Comparison of ENCODE assay signal across 22 cellular contexts in the genomic region with DNA sequence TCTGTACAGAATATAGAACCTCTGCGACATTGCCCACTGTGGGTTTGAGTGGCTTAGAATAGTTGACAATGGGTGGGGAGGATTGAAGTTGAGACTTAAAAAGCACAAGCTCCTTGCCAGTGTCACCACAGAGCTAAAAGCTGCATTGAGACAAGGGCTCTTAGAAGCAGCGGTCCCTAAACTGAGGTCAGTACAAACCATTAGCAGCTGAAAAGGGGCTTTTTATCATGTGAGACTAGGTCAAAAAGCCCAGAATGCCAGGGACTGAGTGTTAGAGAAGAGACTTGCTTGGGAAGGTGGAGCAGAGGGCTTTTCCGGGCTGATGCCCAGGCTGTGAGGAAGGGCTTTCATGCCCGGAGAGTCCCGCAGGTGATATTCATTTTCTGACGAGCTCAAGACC.
"Had no signal": no experiment of that assay in that cellular context is flagged by ENCODE, and none has a peak within 500 bp of the region (broad histone marks: within the 10 kb centered on the region; RNA-seq: fewer than 3 reads in every experiment).

No MANE protein-coding gene starts in this region.

- H3K9me3 Mint-ChIP-seq: activated CD4-positive, alpha-beta memory T cell treated with anti-CD3 and anti-CD28 coated beads for 36 hours; activated naive CD8-positive, alpha-beta T cell treated with anti-CD3 and anti-CD28 coated beads for 36 hours; central memory CD8-positive, alpha-beta T cell; natural killer cell treated with Interleukin-12 subunit alpha and Interleukin-12 subunit beta and Interleukin-15 and Interleukin-18, amount 100 ng/mL, for 72 hours had no signal

- DNase-seq: activated CD4-positive, alpha-beta memory T cell treated with anti-CD3 and anti-CD28 coated beads for 36 hours; activated CD4-positive, alpha-beta T cell treated with anti-CD3 and anti-CD28 coated beads for 48 hours; activated naive CD4-positive, alpha-beta T cell treated with Interleukin-2 at 50 U/mL for 16 hours; activated naive CD8-positive, alpha-beta T cell treated with anti-CD3 and anti-CD28 coated beads for 36 hours; activated T-cell treated with anti-CD3 and anti-CD28 coated beads, Interleukin-2, amount 50 U/mL, for 48 hours; effector memory CD4-positive, alpha-beta T cell; foreskin melanocyte; islet precursor cell; left cardiac atrium; midbrain; pancreas; right cardiac atrium; stimulated activated CD4-positive, alpha-beta T cell treated with anti-CD3 and anti-CD28 coated beads, Interleukin-4, amount 100 ng/mL, for 24 hours; stimulated activated naive CD8-positive, alpha-beta T cell treated with anti-CD3 and anti-CD28 coated beads, Interleukin-15, Interleukin-2, amounts not matched to agents 100 U/mL and 50 U/mL, for 24 hours; T1000; tibial artery had no signal

- H3K27me3 ChIP-seq: breast epithelium, pancreas, tibial artery had no signal

- H3K36me3 Mint-ChIP-seq: activated CD4-positive, alpha-beta memory T cell treated with anti-CD3 and anti-CD28 coated beads for 36 hours; activated naive CD8-positive, alpha-beta T cell treated with anti-CD3 and anti-CD28 coated beads for 36 hours; natural killer cell treated with Interleukin-12 subunit alpha and Interleukin-12 subunit beta and Interleukin-15 and Interleukin-18, amount 100 ng/mL, for 72 hours had no signal

- H3K27ac Mint-ChIP-seq: activated CD4-positive, alpha-beta memory T cell treated with anti-CD3 and anti-CD28 coated beads for 36 hours; activated naive CD8-positive, alpha-beta T cell treated with anti-CD3 and anti-CD28 coated beads for 36 hours; natural killer cell treated with Interleukin-12 subunit alpha and Interleukin-12 subunit beta and Interleukin-15 and Interleukin-18, amount 100 ng/mL, for 72 hours had no signal

- H3K4me1 ChIP-seq: breast epithelium, pancreas had no signal

- H3K4me3 ChIP-seq: breast epithelium, pancreas, tibial artery had no signal

- H3K9me3 ChIP-seq: breast epithelium, pancreas, tibial artery had no signal

- H3K27me3 Mint-ChIP-seq: activated CD4-positive, alpha-beta memory T cell treated with anti-CD3 and anti-CD28 coated beads for 36 hours; activated naive CD8-positive, alpha-beta T cell treated with anti-CD3 and anti-CD28 coated beads for 36 hours; central memory CD8-positive, alpha-beta T cell had no signal

- H3K36me3 ChIP-seq: breast epithelium, pancreas, tibial artery had no signal

- H3K4me1 Mint-ChIP-seq: activated naive CD8-positive, alpha-beta T cell treated with anti-CD3 and anti-CD28 coated beads for 36 hours; central memory CD8-positive, alpha-beta T cell had no signal

- ATAC-seq: esophagus mucosa; left cardiac atrium; pancreas; right cardiac atrium; stimulated activated naive CD8-positive, alpha-beta T cell treated with anti-CD3 and anti-CD28 coated beads, Interleukin-15, Interleukin-2, amounts not matched to agents 100 U/mL and 50 U/mL, for 24 hours had no signal

- H3K27ac ChIP-seq: breast epithelium, pancreas, tibial artery had no signal

- H3K4me3 Mint-ChIP-seq: activated CD4-positive, alpha-beta memory T cell treated with anti-CD3 and anti-CD28 coated beads for 36 hours; activated naive CD8-positive, alpha-beta T cell treated with anti-CD3 and anti-CD28 coated beads for 36 hours; central memory CD8-positive, alpha-beta T cell; natural killer cell treated with Interleukin-12 subunit alpha and Interleukin-12 subunit beta and Interleukin-15 and Interleukin-18, amount 100 ng/mL, for 72 hours had no signal

- FAIRE-seq: colon, endothelial cell of umbilical vein, pancreas had no signal
